Comparison of ENCODE assay signal across 8 cellular contexts in the genomic region with DNA sequence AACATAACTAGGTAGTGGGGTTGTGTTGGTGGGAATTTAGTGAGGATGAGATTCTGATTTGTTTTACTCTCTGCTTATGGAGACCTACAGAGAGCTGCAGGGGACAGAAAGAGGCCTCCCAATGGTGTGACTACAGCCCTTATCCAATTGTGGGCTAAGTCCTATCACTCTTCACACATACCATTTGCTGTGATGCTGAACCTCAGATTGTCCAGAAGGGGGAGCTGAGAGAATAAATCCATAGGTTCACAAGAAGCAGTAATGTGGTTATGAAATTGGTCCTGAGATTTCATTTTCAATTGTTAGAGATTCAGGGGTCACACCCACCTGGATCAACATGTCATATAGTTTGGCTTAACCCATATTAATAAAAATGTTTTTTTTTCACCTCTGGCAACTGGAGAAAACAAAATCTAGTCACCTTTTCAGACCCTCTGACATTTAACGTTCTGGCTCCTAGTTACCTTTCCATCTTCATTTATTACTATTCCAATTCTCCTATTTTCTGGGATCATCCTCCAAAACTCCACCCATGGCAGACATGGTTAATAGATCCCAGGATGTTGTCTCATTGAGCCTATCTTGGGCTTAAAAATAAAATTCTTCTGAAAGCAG. TPM values are rescaled to one million over a fixed set of nuclear protein-coding genes. Genes with fewer than 3 reads are reported as not detected.
DNase-seq lines count a peak whose midpoint lies in the region; ATAC-seq and TF ChIP-seq lines count a peak whose summit lies in the region.

No MANE protein-coding gene starts in this region.

- no peak overlapping the region for H3K4me3 ChIP-seq in adrenal gland
- H3K4me3 ChIP-seq in right lobe of liver = no peak overlapping the region

- H3K9me3 ChIP-seq in adrenal gland (replicated peaks in 1 of 3) (no peaks in the 10 kb centered on the region), right lobe of liver (no peaks in the 10 kb centered on the region)

- ATAC-seq in GM18498 (IDR thresholded peaks at IDR 0.05; ENCODE audit: unreplicated experiment) = peak; percentile 76
- peak; percentile 55 to 74 (median 68) for ATAC-seq in right lobe of liver
- no peak for ATAC-seq in esophagus mucosa

- H3K4me1 ChIP-seq in adrenal gland (replicated peaks in 1 of 2) = no peaks in the 10 kb centered on the region
- no peaks in the 10 kb centered on the region for H3K4me1 ChIP-seq in right lobe of liver

- no peaks in the 10 kb centered on the region for H3K27me3 ChIP-seq in adrenal gland
- no peaks in the 10 kb centered on the region for H3K27me3 ChIP-seq in right lobe of liver

- WGBS in adrenal gland, 4 donors = 78 to 83% (median 79%) methylated on average over 1 of the region's 1 CpG
- 73% methylated on average over 1 of the region's 1 CpG for WGBS in right lobe of liver (ENCODE audit: insufficient coverage, low coverage, low lambda C conversion rate, missing lambda C conversion rate)

- H3K36me3 ChIP-seq in adrenal gland (replicated peaks in 1 of 2) (no peaks in the 10 kb centered on the region), right lobe of liver (no peaks in the 10 kb centered on the region)

- no peak for TF ChIP-seq POLR2A in adrenal gland (IDR thresholded peaks at IDR 0.05)
- no peak for TF ChIP-seq POLR2A in right lobe of liver (IDR thresholded peaks at IDR 0.05)

- TF ChIP-seq CTCF in AG09319 (IDR thresholded peaks at IDR 0.05; ENCODE audit: low read depth, low read length) (peak; percentile 63), adrenal gland (IDR thresholded peaks at IDR 0.05) (peak; percentile 26 to 54 (median 30)), right lobe of liver (IDR thresholded peaks at IDR 0.05) (peak; percentile 33 to 63 (median 54))

- no peak overlapping the region for H3K27ac ChIP-seq in adrenal gland
- H3K27ac ChIP-seq in right lobe of liver = no peak overlapping the region

- DNase-seq in AG09319 (ENCODE audit: extremely low read depth, low read depth) = no peak
- peak; percentile 47 for DNase-seq in NCI-H1105 treated with DMSO at 0.1 percent for 48 hours (lab: John Stamatoyannopoulos, UW)
- DNase-seq in adrenal gland = peak in 2 of 7 donors; percentile 10 to 19
- no peak for DNase-seq in right lobe of liver
- no peak for DNase-seq in C1 segment of cervical spinal cord (lab: John Stamatoyannopoulos, UW)
- DNase-seq in effector CD4-positive, alpha-beta T cell = no peak

- intact Hi-C loops in adrenal gland (cut with DNase I) = no loop called here
- intact Hi-C loops in right lobe of liver (cut with DNase I) = no loop called here

RNA-seq across cellular contexts. Expression of a gene that starts 53.3 kb away (rescaled TPM):
- total RNA-seq in adrenal gland (under 1 TPM in 6 of 8 donors, not detected in 2; 0.06 to 0.43 (median 0.26) TPM), right lobe of liver (not detected), esophagus mucosa (not detected)
- polyA plus RNA-seq in adrenal gland = 1 to 10 TPM in 1 of 3 donors, under 1 TPM in 2; 0.15 to 1.3 (median 0.67) TPM
